In the genomic region with DNA sequence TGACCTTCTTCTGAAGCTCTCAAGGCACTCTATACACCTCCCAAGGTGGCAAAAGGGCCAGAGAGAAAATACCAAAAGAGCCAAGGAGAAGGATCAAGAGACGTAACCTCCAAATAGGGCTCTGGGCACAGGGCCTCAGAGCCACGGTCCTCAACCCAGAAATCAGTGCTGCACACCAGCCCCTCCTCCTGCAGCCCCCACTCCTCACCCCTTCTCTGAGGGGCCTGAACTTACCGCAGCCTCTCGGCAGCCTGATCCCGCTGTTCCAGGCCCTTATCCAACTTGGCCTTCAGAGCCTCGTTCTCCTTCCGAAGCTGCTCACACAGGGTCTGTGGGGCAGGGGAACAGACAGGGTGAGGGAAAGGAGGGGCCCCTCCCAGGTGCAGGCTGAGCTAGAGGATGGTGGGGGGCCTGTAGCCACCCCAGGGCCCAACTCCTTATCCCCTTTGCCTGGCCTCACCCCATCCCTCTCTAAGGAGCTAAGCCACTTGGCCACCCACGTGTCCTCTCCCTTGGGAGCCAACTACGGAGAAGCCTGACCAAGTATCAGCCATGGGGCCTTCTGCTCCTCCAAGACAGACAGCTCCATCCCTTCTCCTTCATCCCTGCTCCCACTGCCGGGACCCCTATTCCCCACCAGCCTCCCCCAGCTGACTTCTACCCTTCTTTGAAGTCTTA, we compare ENCODE assay signal across 9 cellular contexts. TPM values are rescaled to one million over a fixed set of nuclear protein-coding genes. Genes with fewer than 3 reads are reported as not detected.
DNase-seq lines count a peak whose midpoint lies in the region; ATAC-seq and TF ChIP-seq lines count a peak whose summit lies in the region.
"Had no signal": no experiment of that assay in that cellular context is flagged by ENCODE, and none has a peak within 500 bp of the region (broad histone marks: within the 10 kb centered on the region; RNA-seq: fewer than 3 reads in every experiment).

No MANE protein-coding gene starts in this region.

- peaks cover 6 to 59% (median 31%) of the 10 kb centered on the region in 11 experiments; a peak in 16 of 22 replicates for H4K20me1 ChIP-seq in BLaER1 treated with 17β-estradiol and CSF1 and Interleukin-3, amounts not matched to agents 10 nM and 100 nM
- H4K20me1 ChIP-seq in GM23338 (replicated peaks; ENCODE audit: insufficient read depth), result no peaks in the 10 kb centered on the region; the same call in none of the 2 replicates

- H3K27ac Mint-ChIP-seq in GM23338, result no peak overlapping the region
- peak overlapping the region; percentile 79 for H3K27ac Mint-ChIP-seq in nephron progenitor cell

- H3K27ac ChIP-seq in BLaER1 treated with 17β-estradiol and CSF1 and Interleukin-3, amounts not matched to agents 10 nM and 100 nM, result peak overlapping the region in 10 of 11 experiments; percentile 35 to 67 (median 46); a peak in 18 of 22 replicates
- H3K27ac ChIP-seq in GM23338 (ENCODE audit: low read depth), result no peak overlapping the region

- H3K4me2 ChIP-seq in BLaER1 treated with 17β-estradiol and CSF1 and Interleukin-3, amounts not matched to agents 10 nM and 100 nM, result peak overlapping the region; percentile 63 to 97 (median 78)
- H3K4me2 ChIP-seq in GM23338, result no peak overlapping the region

- H3K9me3 ChIP-seq in BLaER1 treated with 17β-estradiol and CSF1 and Interleukin-3, amounts not matched to agents 10 nM and 100 nM (replicated peaks in 1 of 11), result no peaks in the 10 kb centered on the region
- no peaks in the 10 kb centered on the region for H3K9me3 ChIP-seq in adipocyte (ENCODE audit: control insufficient read depth, low read length)
- H3K9me3 ChIP-seq: HAP-1 had no signal

- no peaks in the 10 kb centered on the region for H3K79me2 ChIP-seq in GM23338 (replicated peaks; ENCODE audit: insufficient read depth)

- H3K9me2 ChIP-seq in GM23338 (ENCODE audit: insufficient read depth), result no peaks in the 10 kb centered on the region

- no peak overlapping the region; a peak in 3 of 20 replicates for H3K4me3 ChIP-seq in BLaER1 treated with 17β-estradiol and CSF1 and Interleukin-3, amounts not matched to agents 10 nM and 100 nM
- H3K4me3 ChIP-seq in GM23338 (no peak overlapping the region), adipocyte (ENCODE audit: low read length) (no peak overlapping the region)
- H3K4me3 ChIP-seq: HAP-1 had no signal

- DNase-seq in GM23338 (ENCODE audit: low spot score), result no peak
- no peak for DNase-seq in adipocyte (ENCODE audit: low read depth)
- no peak for DNase-seq in nephron progenitor cell
- DNase-seq in activated CD4-positive, CD25-positive, alpha-beta regulatory T cell treated with anti-CD3 and anti-CD28 coated beads, Interleukin-2, amount 50 U/mL, for 72 hours, result no peak
- DNase-seq in AG08396 (ENCODE audit: low spot score), result no peak

- no peak overlapping the region for H2AFZ ChIP-seq in GM23338

- H3K4me3 Mint-ChIP-seq in GM23338, result no peak overlapping the region
- H3K4me3 Mint-ChIP-seq in nephron progenitor cell, result no peak overlapping the region

- peaks cover 2% of the 10 kb centered on the region for H3K27me3 Mint-ChIP-seq in GM23338 (ENCODE audit: insufficient read depth, low read depth, poor library complexity)
- peaks cover 7% of the 10 kb centered on the region for H3K27me3 Mint-ChIP-seq in nephron progenitor cell (ENCODE audit: low read depth, poor library complexity)

- H3K9me3 Mint-ChIP-seq in GM23338 (no peaks in the 10 kb centered on the region), nephron progenitor cell (no peaks in the 10 kb centered on the region)

- H3K4me1 ChIP-seq in BLaER1 treated with 17β-estradiol and CSF1 and Interleukin-3, amounts not matched to agents 10 nM and 100 nM, result peaks cover 35 to 60% (median 59%) of the 10 kb centered on the region in 10 experiments
- H3K4me1 ChIP-seq in GM23338 (ENCODE audit: insufficient read depth) (no peaks in the 10 kb centered on the region), adipocyte (ENCODE audit: control insufficient read depth, insufficient read depth, low read length) (peaks cover 27% of the 10 kb centered on the region)
- H3K4me1 ChIP-seq: HAP-1 had no signal

- peaks cover 3% of the 10 kb centered on the region; the same call in 1 of the 3 replicates for H3K4me1 Mint-ChIP-seq in GM23338
- peaks cover 5% of the 10 kb centered on the region for H3K4me1 Mint-ChIP-seq in nephron progenitor cell

- TF ChIP-seq CTCF in GM23338 (conservative IDR thresholded peaks at IDR 0.05; ENCODE audit: low read depth in 2 of 2) (no peak), nephron progenitor cell (IDR thresholded peaks at IDR 0.05) (no peak)

- H3F3A ChIP-seq in GM23338 (replicated peaks; ENCODE audit: low read depth), result no peaks in the 10 kb centered on the region

- H3K9ac ChIP-seq in BLaER1 treated with 17β-estradiol and CSF1 and Interleukin-3, amounts not matched to agents 10 nM and 100 nM, result peak overlapping the region; percentile 13 to 58 (median 44); a peak in 16 of 22 replicates
- H3K9ac ChIP-seq in adipocyte (ENCODE audit: low read length), result peak overlapping the region; percentile 28

- H3K36me3 Mint-ChIP-seq in GM23338 (ENCODE audit: low read depth) (no peaks in the 10 kb centered on the region), nephron progenitor cell (ENCODE audit: low read depth) (peaks cover 41% of the 10 kb centered on the region)

- H3K27me3 ChIP-seq in BLaER1 treated with 17β-estradiol and CSF1 and Interleukin-3, amounts not matched to agents 10 nM and 100 nM, result no peaks in the 10 kb centered on the region
- H3K27me3 ChIP-seq in GM23338 (ENCODE audit: insufficient read depth) (no peaks in the 10 kb centered on the region), adipocyte (replicated peaks; ENCODE audit: control insufficient read depth, insufficient read depth, low read length) (no peaks in the 10 kb centered on the region)

- peaks cover 75 to 95% (median 89%) of the 10 kb centered on the region in 11 experiments for H3K36me3 ChIP-seq in BLaER1 treated with 17β-estradiol and CSF1 and Interleukin-3, amounts not matched to agents 10 nM and 100 nM
- H3K36me3 ChIP-seq in GM23338 (ENCODE audit: insufficient read depth), result no peaks in the 10 kb centered on the region
- H3K36me3 ChIP-seq in adipocyte (ENCODE audit: control insufficient read depth, insufficient read depth, low read length, severe bottlenecking), result peaks cover 79% of the 10 kb centered on the region

- ATAC-seq in GM23338 (peak; percentile 12), HG03460 (IDR thresholded peaks at IDR 0.05; ENCODE audit: unreplicated experiment) (no peak), HG03520 (IDR thresholded peaks at IDR 0.05; ENCODE audit: unreplicated experiment) (no peak)

TF ChIP-seq in GM23338, 12 proteins besides CTCF, POLR2A, EP300 and RAD21 (continues in another document):
- TF ChIP-seq NANOG (IDR thresholded peaks at IDR 0.05; ENCODE audit: borderline replicate concordance) (no peak), STAT1 (IDR thresholded peaks at IDR 0.05; ENCODE audit: unreplicated experiment) (no peak)
- TF ChIP-seq, protein P1, sequence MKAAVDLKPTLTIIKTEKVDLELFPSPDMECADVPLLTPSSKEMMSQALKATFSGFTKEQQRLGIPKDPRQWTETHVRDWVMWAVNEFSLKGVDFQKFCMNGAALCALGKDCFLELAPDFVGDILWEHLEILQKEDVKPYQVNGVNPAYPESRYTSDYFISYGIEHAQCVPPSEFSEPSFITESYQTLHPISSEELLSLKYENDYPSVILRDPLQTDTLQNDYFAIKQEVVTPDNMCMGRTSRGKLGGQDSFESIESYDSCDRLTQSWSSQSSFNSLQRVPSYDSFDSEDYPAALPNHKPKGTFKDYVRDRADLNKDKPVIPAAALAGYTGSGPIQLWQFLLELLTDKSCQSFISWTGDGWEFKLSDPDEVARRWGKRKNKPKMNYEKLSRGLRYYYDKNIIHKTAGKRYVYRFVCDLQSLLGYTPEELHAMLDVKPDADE (IDR thresholded peaks at IDR 0.05), result no peak

RNA-seq across cellular contexts. Expression of a gene that starts 28.8 kb away (rescaled TPM):
- 29.6 and 35.8 TPM in 2 replicates for total RNA-seq in GM23338 (2014; rRNA removed; shearing (Covaris generic))
- polyA plus RNA-seq in GM23338 (2016; fragmentation: Nextera tagmentation; extraction: Ambion mirVana), result 10.3 and 12.2 TPM in 2 replicates

RNA-seq across cellular contexts. Expression of a gene that starts 31.7 kb away (rescaled TPM):
- 48.4 and 48.9 TPM in 2 replicates for total RNA-seq in GM23338 (2014; rRNA removed; shearing (Covaris generic))
- 27.6 and 28.0 TPM in 2 replicates for polyA plus RNA-seq in GM23338 (2016; fragmentation: Nextera tagmentation; extraction: Ambion mirVana)
